1 cellular context compared by ENCODE assay signal in the genomic region with DNA sequence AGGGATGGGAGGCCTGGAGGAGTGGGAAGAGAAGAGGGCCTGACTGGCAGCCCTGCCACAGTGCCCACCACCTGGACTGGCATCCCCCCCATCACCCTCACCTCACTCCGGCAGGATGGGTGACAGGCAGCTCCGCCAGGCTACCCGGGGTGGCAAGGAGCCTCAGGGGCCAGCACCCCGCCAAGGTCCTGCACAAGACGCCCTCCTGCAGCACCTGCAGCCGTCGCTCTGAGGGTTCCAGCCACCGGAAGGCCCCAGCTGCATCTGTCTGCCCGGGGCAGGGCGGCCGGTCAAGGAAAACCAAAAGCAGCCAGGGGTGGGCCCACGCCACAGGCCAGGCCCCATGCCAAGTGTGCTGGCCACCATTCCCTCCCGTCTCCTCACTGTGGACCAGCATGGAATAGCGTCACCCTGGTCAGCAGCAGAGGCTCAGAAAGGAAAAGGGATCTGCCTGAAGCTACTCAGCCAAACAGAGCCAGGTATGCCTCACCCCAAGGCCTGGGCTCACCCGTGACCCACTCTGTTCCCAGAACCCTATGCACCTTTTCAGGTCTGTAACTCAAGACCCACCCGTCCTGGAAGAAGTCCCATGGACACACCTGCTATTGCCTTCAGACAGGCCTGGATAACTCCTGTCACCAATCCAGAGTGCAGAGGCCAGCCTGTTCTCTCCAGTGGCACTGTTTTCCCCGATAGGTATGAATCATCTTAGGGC.
TF ChIP-seq lines count a peak whose summit lies in the region.

No MANE protein-coding gene starts in this region.

TF ChIP-seq in HCT116, 20 proteins besides CTCF, POLR2A, EP300 and RAD21:
- TF ChIP-seq, protein P1, sequence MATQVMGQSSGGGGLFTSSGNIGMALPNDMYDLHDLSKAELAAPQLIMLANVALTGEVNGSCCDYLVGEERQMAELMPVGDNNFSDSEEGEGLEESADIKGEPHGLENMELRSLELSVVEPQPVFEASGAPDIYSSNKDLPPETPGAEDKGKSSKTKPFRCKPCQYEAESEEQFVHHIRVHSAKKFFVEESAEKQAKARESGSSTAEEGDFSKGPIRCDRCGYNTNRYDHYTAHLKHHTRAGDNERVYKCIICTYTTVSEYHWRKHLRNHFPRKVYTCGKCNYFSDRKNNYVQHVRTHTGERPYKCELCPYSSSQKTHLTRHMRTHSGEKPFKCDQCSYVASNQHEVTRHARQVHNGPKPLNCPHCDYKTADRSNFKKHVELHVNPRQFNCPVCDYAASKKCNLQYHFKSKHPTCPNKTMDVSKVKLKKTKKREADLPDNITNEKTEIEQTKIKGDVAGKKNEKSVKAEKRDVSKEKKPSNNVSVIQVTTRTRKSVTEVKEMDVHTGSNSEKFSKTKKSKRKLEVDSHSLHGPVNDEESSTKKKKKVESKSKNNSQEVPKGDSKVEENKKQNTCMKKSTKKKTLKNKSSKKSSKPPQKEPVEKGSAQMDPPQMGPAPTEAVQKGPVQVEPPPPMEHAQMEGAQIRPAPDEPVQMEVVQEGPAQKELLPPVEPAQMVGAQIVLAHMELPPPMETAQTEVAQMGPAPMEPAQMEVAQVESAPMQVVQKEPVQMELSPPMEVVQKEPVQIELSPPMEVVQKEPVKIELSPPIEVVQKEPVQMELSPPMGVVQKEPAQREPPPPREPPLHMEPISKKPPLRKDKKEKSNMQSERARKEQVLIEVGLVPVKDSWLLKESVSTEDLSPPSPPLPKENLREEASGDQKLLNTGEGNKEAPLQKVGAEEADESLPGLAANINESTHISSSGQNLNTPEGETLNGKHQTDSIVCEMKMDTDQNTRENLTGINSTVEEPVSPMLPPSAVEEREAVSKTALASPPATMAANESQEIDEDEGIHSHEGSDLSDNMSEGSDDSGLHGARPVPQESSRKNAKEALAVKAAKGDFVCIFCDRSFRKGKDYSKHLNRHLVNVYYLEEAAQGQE (IDR thresholded peaks at IDR 0.05; ENCODE audit: low read depth) = no peak
- TF ChIP-seq POLR2AphosphoS5 (IDR thresholded peaks at IDR 0.05; ENCODE audit: low read depth, low read length) (no peak), SRF (IDR thresholded peaks at IDR 0.05; ENCODE audit: low read depth) (no peak), ZFX (IDR thresholded peaks at IDR 0.05) (no peak), JUND (IDR thresholded peaks at IDR 0.05) (no peak), ELF1 (IDR thresholded peaks at IDR 0.05; ENCODE audit: borderline replicate concordance, low read depth) (no peak), TCF7L2 (IDR thresholded peaks at IDR 0.05; ENCODE audit: borderline replicate concordance, extremely low read depth, insufficient read depth, insufficient read length) (no peak), CEBPB (IDR thresholded peaks at IDR 0.05; ENCODE audit: low read depth) (no peak), EGR1 (IDR thresholded peaks at IDR 0.05; ENCODE audit: low read depth) (no peak), ATF3 (IDR thresholded peaks at IDR 0.05) (no peak), YY1 (IDR thresholded peaks at IDR 0.05; ENCODE audit: extremely low read depth, insufficient replicate concordance, low read depth, low read length) (no peak), ZNF274 (IDR thresholded peaks at IDR 0.05; ENCODE audit: low read depth, low read length) (no peak), CBX3 (IDR thresholded peaks at IDR 0.05; ENCODE audit: low read depth) (no peak), SP1 (IDR thresholded peaks at IDR 0.05; ENCODE audit: low read depth) (no peak)
- TF ChIP-seq, protein P2, sequence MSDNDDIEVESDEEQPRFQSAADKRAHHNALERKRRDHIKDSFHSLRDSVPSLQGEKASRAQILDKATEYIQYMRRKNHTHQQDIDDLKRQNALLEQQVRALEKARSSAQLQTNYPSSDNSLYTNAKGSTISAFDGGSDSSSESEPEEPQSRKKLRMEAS (IDR thresholded peaks at IDR 0.05) = no peak
- TF ChIP-seq, protein P3, sequence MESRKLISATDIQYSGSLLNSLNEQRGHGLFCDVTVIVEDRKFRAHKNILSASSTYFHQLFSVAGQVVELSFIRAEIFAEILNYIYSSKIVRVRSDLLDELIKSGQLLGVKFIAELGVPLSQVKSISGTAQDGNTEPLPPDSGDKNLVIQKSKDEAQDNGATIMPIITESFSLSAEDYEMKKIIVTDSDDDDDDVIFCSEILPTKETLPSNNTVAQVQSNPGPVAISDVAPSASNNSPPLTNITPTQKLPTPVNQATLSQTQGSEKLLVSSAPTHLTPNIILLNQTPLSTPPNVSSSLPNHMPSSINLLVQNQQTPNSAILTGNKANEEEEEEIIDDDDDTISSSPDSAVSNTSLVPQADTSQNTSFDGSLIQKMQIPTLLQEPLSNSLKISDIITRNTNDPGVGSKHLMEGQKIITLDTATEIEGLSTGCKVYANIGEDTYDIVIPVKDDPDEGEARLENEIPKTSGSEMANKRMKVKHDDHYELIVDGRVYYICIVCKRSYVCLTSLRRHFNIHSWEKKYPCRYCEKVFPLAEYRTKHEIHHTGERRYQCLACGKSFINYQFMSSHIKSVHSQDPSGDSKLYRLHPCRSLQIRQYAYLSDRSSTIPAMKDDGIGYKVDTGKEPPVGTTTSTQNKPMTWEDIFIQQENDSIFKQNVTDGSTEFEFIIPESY (IDR thresholded peaks at IDR 0.05; ENCODE audit: extremely low read depth, insufficient replicate concordance, low read length) = no peak
